ENCODE assay signal across 29 cellular contexts in genomic region chr22:48423481-48423901, GRCh38.
DNase-seq lines count a peak whose midpoint lies in the region; ATAC-seq and TF ChIP-seq lines count a peak whose summit lies in the region.
"Had no signal": no experiment of that assay in that cellular context is flagged by ENCODE, and none has a peak within 500 bp of the region (broad histone marks: within the 10 kb centered on the region; RNA-seq: fewer than 3 reads in every experiment).

No MANE protein-coding gene starts in this region.

- H3K27ac Mint-ChIP-seq in HFFc6 (no peak overlapping the region), chondrocyte (ENCODE audit: unreplicated experiment) (peak overlapping the region; percentile 69)
- H3K27ac Mint-ChIP-seq: activated CD4-positive, alpha-beta memory T cell treated with anti-CD3 and anti-CD28 coated beads for 36 hours; activated naive CD4-positive, alpha-beta T cell treated with anti-CD3 and anti-CD28 coated beads, Interleukin-2, amount 10 ng/mL, durations not matched to agents 7 days and 5 days; activated T-helper 1 cell treated with anti-CD3 and anti-CD28 coated beads, Interleukin-12 subunit alpha, Interleukin-12 subunit beta, Interleukin-2, Interleukin-4 antibody, amounts not matched to agents 30 ng/mL and 10 ng/mL and 1 ng/mL, durations not matched to agents 14 hours and 24 hours and 36 hours; effector memory CD8-positive, alpha-beta T cell; immature natural killer cell had no signal

- no peaks in the 10 kb centered on the region for H3F3A ChIP-seq in smooth muscle cell (ENCODE audit: low read depth)

- H3K36me3 ChIP-seq in smooth muscle cell (ENCODE audit: low read depth) (no peaks in the 10 kb centered on the region), gastrocnemius medialis (no peaks in the 10 kb centered on the region)
- H3K36me3 ChIP-seq: prostate gland, thyroid gland had no signal

- in situ Hi-C loops in gastrocnemius medialis (cut with MboI; ENCODE audit: low sequenced_read_pairs in 4 of 4): loop anchor here in 1 of 4 donors (25.0 kb wide), 2 partner anchors 89 to 111 kb away; no protein-coding TSS in a partner anchor

- no peaks in the 10 kb centered on the region for H4K20me1 ChIP-seq in smooth muscle cell (ENCODE audit: low read depth)

- no peak overlapping the region for H2AFZ ChIP-seq in smooth muscle cell (ENCODE audit: low read depth)

- H3K4me1 ChIP-seq in smooth muscle cell (ENCODE audit: low read depth) (peaks cover 2% of the 10 kb centered on the region), gastrocnemius medialis (no peaks in the 10 kb centered on the region)
- H3K4me1 ChIP-seq: foreskin keratinocyte, prostate gland, thyroid gland had no signal

- peaks cover 69% of the 10 kb centered on the region for H3K9me3 Mint-ChIP-seq in HFFc6
- no peaks in the 10 kb centered on the region for H3K9me3 Mint-ChIP-seq in chondrocyte (ENCODE audit: low read depth)
- H3K9me3 Mint-ChIP-seq: activated CD4-positive, alpha-beta memory T cell treated with anti-CD3 and anti-CD28 coated beads for 36 hours; activated naive CD4-positive, alpha-beta T cell treated with anti-CD3 and anti-CD28 coated beads, Interleukin-2, amount 10 ng/mL, durations not matched to agents 7 days and 5 days; activated T-helper 1 cell treated with anti-CD3 and anti-CD28 coated beads, Interleukin-12 subunit alpha, Interleukin-12 subunit beta, Interleukin-2, Interleukin-4 antibody, amounts not matched to agents 30 ng/mL and 10 ng/mL and 1 ng/mL, durations not matched to agents 14 hours and 24 hours and 36 hours; effector memory CD8-positive, alpha-beta T cell; immature natural killer cell; stimulated activated naive CD8-positive, alpha-beta T cell treated with anti-CD3 and anti-CD28 coated beads, Interleukin-15, amount 100 ng/mL, for 72 hours had no signal

- H3K9ac ChIP-seq in smooth muscle cell (ENCODE audit: low read depth): no peak overlapping the region

- H3K4me1 Mint-ChIP-seq in HFFc6 (ENCODE audit: low read depth): no peaks in the 10 kb centered on the region; the same call in 1 of the 2 replicates
- peaks cover 29% of the 10 kb centered on the region for H3K4me1 Mint-ChIP-seq in chondrocyte (ENCODE audit: low read depth)
- H3K4me1 Mint-ChIP-seq: activated naive CD4-positive, alpha-beta T cell treated with anti-CD3 and anti-CD28 coated beads, Interleukin-2, amount 10 ng/mL, durations not matched to agents 7 days and 5 days; immature natural killer cell; neural crest cell; stimulated activated naive CD8-positive, alpha-beta T cell treated with anti-CD3 and anti-CD28 coated beads, Interleukin-15, amount 100 ng/mL, for 72 hours had no signal

- intact Hi-C loops in gastrocnemius medialis (cut with DNase I; ENCODE audit: low total_unique reads): no loop called here

- H3K4me3 Mint-ChIP-seq in HFFc6: no peak overlapping the region
- H3K4me3 Mint-ChIP-seq in chondrocyte (ENCODE audit: unreplicated experiment): no peak overlapping the region
- H3K4me3 Mint-ChIP-seq: activated CD4-positive, alpha-beta memory T cell treated with anti-CD3 and anti-CD28 coated beads for 36 hours; activated naive CD4-positive, alpha-beta T cell treated with anti-CD3 and anti-CD28 coated beads, Interleukin-2, amount 10 ng/mL, durations not matched to agents 7 days and 5 days; activated T-helper 1 cell treated with anti-CD3 and anti-CD28 coated beads, Interleukin-12 subunit alpha, Interleukin-12 subunit beta, Interleukin-2, Interleukin-4 antibody, amounts not matched to agents 30 ng/mL and 10 ng/mL and 1 ng/mL, durations not matched to agents 14 hours and 24 hours and 36 hours; effector memory CD8-positive, alpha-beta T cell; immature natural killer cell; neural crest cell; stimulated activated naive CD8-positive, alpha-beta T cell treated with anti-CD3 and anti-CD28 coated beads, Interleukin-15, amount 100 ng/mL, for 72 hours had no signal

- H3K79me2 ChIP-seq in smooth muscle cell (ENCODE audit: low read depth): no peaks in the 10 kb centered on the region

- ATAC-seq in gastrocnemius medialis: no peak
- ATAC-seq: effector memory CD8-positive, alpha-beta T cell; foreskin keratinocyte; HCT116; left colon; stimulated activated naive CD8-positive, alpha-beta T cell treated with anti-CD3 and anti-CD28 coated beads, Interleukin-15, amount 100 ng/mL, for 72 hours had no signal

- no peak overlapping the region for H3K27ac ChIP-seq in smooth muscle cell (ENCODE audit: low read depth)
- H3K27ac ChIP-seq in gastrocnemius medialis: no peak overlapping the region
- H3K27ac ChIP-seq: coronary artery, foreskin keratinocyte, prostate gland, thyroid gland had no signal

- TF ChIP-seq POLR2A in gastrocnemius medialis (IDR thresholded peaks at IDR 0.05): no peak

- DNase-seq in NCI-H2171 treated with DMSO at 0.1 percent for 48 hours (lab: John Stamatoyannopoulos, UW) (peak; percentile 27), NCI-H2171 (lab: John Stamatoyannopoulos, UW) (no peak), HFFc6 (peak; percentile 4), chondrocyte (ENCODE audit: low spot score) (no peak), smooth muscle cell (lab: John Stamatoyannopoulos, UW; ENCODE audit: unreplicated experiment) (no peak), DMS153 (lab: John Stamatoyannopoulos, UW) (no peak), NOMO-1 treated with DMSO at 0.1 percent for 48 hours (lab: John Stamatoyannopoulos, UW; ENCODE audit: unreplicated experiment) (no peak), gastrocnemius medialis (no peak)
- DNase-seq: activated CD4-positive, alpha-beta memory T cell treated with anti-CD3 and anti-CD28 coated beads for 36 hours; activated CD8-positive, alpha-beta memory T cell treated with anti-CD3 and anti-CD28 coated beads, Interleukin-2, amount 50 U/mL, for 4 hours; activated naive CD4-positive, alpha-beta T cell treated with anti-CD3 and anti-CD28 coated beads, Interleukin-2, amount 10 ng/mL, durations not matched to agents 7 days and 5 days; amniotic stem cell; effector memory CD8-positive, alpha-beta T cell; foreskin keratinocyte; immature natural killer cell; left colon; mammary epithelial cell; NCI-H2081 treated with DMSO at 0.1 percent for 48 hours; NCI-H510A; stimulated activated CD4-positive, alpha-beta T cell treated with anti-CD3 and anti-CD28 coated beads, Interleukin-1b, Interleukin-23, amount 100 ng/mL, for 48 hours; stimulated activated CD8-positive, alpha-beta memory T cell treated with anti-CD3 and anti-CD28 coated beads, Interleukin-4, amount 100 ng/mL, for 48 hours; stimulated activated naive CD8-positive, alpha-beta T cell treated with anti-CD3 and anti-CD28 coated beads, Interleukin-15, amount 100 ng/mL, for 72 hours; T-helper 1 cell; thyroid gland had no signal

- TF ChIP-seq CTCF in HFFc6 (IDR thresholded peaks at IDR 0.05): no peak
- peak; percentile 53 for TF ChIP-seq CTCF in chondrocyte (IDR thresholded peaks at IDR 0.05)
- no peak for TF ChIP-seq CTCF in smooth muscle cell (IDR thresholded peaks at IDR 0.05; ENCODE audit: borderline replicate concordance, insufficient read depth, poor library complexity, severe bottlenecking)
- no peak for TF ChIP-seq CTCF in gastrocnemius medialis (IDR thresholded peaks at IDR 0.05 in 4 of 5, conservative IDR thresholded peaks at IDR 0.05 in 1 of 5)

- H3K27me3 Mint-ChIP-seq in HFFc6 (ENCODE audit: insufficient read depth) (peaks cover 3% of the 10 kb centered on the region; the same call in 1 of the 2 replicates), chondrocyte (ENCODE audit: low read depth) (no peaks in the 10 kb centered on the region)
- H3K27me3 Mint-ChIP-seq: activated naive CD4-positive, alpha-beta T cell treated with anti-CD3 and anti-CD28 coated beads, Interleukin-2, amount 10 ng/mL, durations not matched to agents 7 days and 5 days had no signal

- H3K27me3 ChIP-seq in smooth muscle cell (ENCODE audit: low read depth): no peaks in the 10 kb centered on the region
- H3K27me3 ChIP-seq in gastrocnemius medialis: no peaks in the 10 kb centered on the region
- H3K27me3 ChIP-seq: foreskin keratinocyte, thyroid gland had no signal

- H3K9me3 ChIP-seq in smooth muscle cell (replicated peaks; ENCODE audit: low read depth) (no peaks in the 10 kb centered on the region), gastrocnemius medialis (no peaks in the 10 kb centered on the region)
- H3K9me3 ChIP-seq: prostate gland, thyroid gland had no signal

- H3K4me3 ChIP-seq in smooth muscle cell (no peak overlapping the region), gastrocnemius medialis (no peak overlapping the region)
- H3K4me3 ChIP-seq: coronary artery, prostate gland, thyroid gland had no signal

- 65% methylated on average over 7 of the region's 7 CpGs for WGBS in smooth muscle cell (ENCODE audit: low lambda C conversion rate)

- H3K36me3 Mint-ChIP-seq in HFFc6 (ENCODE audit: low read depth) (no peaks in the 10 kb centered on the region), chondrocyte (ENCODE audit: low read depth) (no peaks in the 10 kb centered on the region)
- H3K36me3 Mint-ChIP-seq: activated CD4-positive, alpha-beta memory T cell treated with anti-CD3 and anti-CD28 coated beads for 36 hours; activated naive CD4-positive, alpha-beta T cell treated with anti-CD3 and anti-CD28 coated beads, Interleukin-2, amount 10 ng/mL, durations not matched to agents 7 days and 5 days; immature natural killer cell had no signal

- peak overlapping the region; percentile 19 for H3K4me2 ChIP-seq in smooth muscle cell

Comparison
In these comparisons a context has a peak if more than half of its experiments do, and no peak if none do; other contexts are left out.
1. DNase-seq: peak in NCI-H2171 treated with DMSO at 0.1 percent for 48 hours (single experiment) and HFFc6 (single experiment); none in NCI-H2171 (single experiment), chondrocyte (single experiment), smooth muscle cell (single experiment), DMS153 (single experiment), NOMO-1 treated with DMSO at 0.1 percent for 48 hours (single experiment) and gastrocnemius medialis (0 of 2).